8 cellular contexts compared by ENCODE assay signal in genomic region chr10:118273662-118274061, GRCh38.
"Had no signal": no experiment of that assay in that cellular context is flagged by ENCODE, and none has a peak within 500 bp of the region (broad histone marks: within the 10 kb centered on the region; RNA-seq: fewer than 3 reads in every experiment).

No MANE protein-coding gene starts in this region.

- DNase-seq: GDM1, GF-D8 had no signal

- ATAC-seq: GM12878 had no signal

- H3K4me3 ChIP-seq: GM12878 had no signal

- FAIRE-seq: G401.6, GM12878, GM12891, GM12892, GM18507, GM19239 had no signal
